ENCODE assay signal across 8 cellular contexts in the genomic region with DNA sequence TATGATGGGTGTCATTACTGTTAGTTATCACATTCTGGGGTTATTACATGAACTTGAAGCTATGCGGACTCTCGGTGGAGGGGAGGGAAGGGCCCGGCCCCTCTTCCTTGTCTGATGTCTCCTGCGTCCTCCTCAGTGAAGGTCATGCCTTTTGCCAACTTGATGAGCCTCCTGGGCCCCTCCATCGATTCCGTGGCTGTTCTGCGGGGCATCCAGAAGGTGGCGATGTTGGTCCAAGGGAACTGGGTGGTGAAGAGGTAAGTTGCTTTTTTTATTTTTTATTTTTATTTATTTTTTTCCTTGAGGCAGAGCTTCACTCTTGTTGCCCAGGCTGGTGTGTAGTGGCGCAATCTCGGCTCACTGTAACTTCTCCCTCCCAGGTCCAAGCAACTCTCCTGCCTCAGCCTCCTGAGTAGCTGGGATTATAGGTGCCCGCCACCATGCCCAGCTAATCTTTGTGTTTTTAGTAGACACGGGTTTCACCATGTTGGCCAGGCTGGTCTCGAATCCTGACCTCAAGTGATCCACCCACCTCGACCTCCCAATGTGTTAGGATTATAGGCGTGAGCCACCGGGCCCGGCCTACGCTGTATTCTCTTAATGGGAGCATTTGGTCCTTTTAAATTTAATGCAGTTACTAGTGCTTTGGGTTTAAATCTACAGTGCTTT. TPM values are rescaled to one million over a fixed set of nuclear protein-coding genes. Genes with fewer than 3 reads are reported as not detected.
DNase-seq lines count a peak whose midpoint lies in the region; ATAC-seq, FAIRE-seq and TF ChIP-seq lines count a peak whose summit lies in the region.

No MANE protein-coding gene starts in this region.

- CTCF ChIA-PET in A549 (lab: Yijun Ruan, JAX) (interaction anchor here (0.6 to 9.8 kb wide), 26 partner anchors 9 to 1470 kb away, joined by 3 to 160 read pairs (median 4); partner anchors contain the start of genes DNAH3, LDAF1 and POLR3E), HepG2 (lab: Yijun Ruan, JAX; ENCODE audit: low intra/inter-chr PET ratio, low total read pairs) (no interaction called here)

- H3K27me3 ChIP-seq in SU-DHL-6 (ENCODE audit: low read length) (no peaks in the 10 kb centered on the region), adrenal gland (no peaks in the 10 kb centered on the region), HepG2 (ENCODE audit: control insufficient read depth in 1 of 2, insufficient read depth in 2 of 2, low read length in 2 of 2) (no peaks in the 10 kb centered on the region), testis (no peaks in the 10 kb centered on the region)

- TF ChIP-seq EP300 in A549 (IDR thresholded peaks at IDR 0.05) (no peak), HepG2 (IDR thresholded peaks at IDR 0.05; ENCODE audit: low read depth in 2 of 2, low read length in 2 of 2) (no peak), HepG2 (CRISPR knock-in tag; IDR thresholded peaks at IDR 0.05; ENCODE audit: borderline replicate concordance) (no peak)

- H3K4me3 ChIP-seq in A549 (no peak overlapping the region), SU-DHL-6 (ENCODE audit: insufficient read depth, low read length, poor library complexity, severe bottlenecking) (no peak overlapping the region), adrenal gland (no peak overlapping the region), HepG2 (replicated peaks in 1 of 3; ENCODE audit: insufficient read depth in 1 of 3, low read depth in 2 of 3, low read length in 3 of 3) (no peak overlapping the region), testis (no peak overlapping the region)

- POLR2A ChIA-PET in A549 (lab: Yijun Ruan, JAX): no interaction called here
- POLR2A ChIA-PET in HepG2 (lab: Yijun Ruan, JAX): no interaction called here

- 55% methylated on average over 18 of the region's 18 CpGs for WGBS in A549 (ENCODE audit: missing lambda C conversion rate)
- WGBS in adrenal gland, 4 donors: 72 to 81% (median 74%) methylated on average over 18 of the region's 18 CpGs
- 90% methylated on average over 18 of the region's 18 CpGs for WGBS in HepG2 (ENCODE audit: low lambda C conversion rate)
- 83 to 92% methylated on average over 17 to 18 of the region's 18 CpGs for WGBS in testis, 2 donors

- H3K79me2 ChIP-seq in SU-DHL-6 (ENCODE audit: insufficient read depth, low read length) (no peaks in the 10 kb centered on the region; the same call in 1 of the 2 replicates), HepG2 (ENCODE audit: insufficient read depth, low read length) (peaks cover 14% of the 10 kb centered on the region)

- H3K9ac ChIP-seq in SU-DHL-6 (ENCODE audit: low read length) (no peak overlapping the region), HepG2 (ENCODE audit: insufficient read depth, low read depth, low read length) (no peak overlapping the region)

- H3K36me3 ChIP-seq in SU-DHL-6 (ENCODE audit: low read length): peaks cover 6% of the 10 kb centered on the region; the same call in 1 of the 2 replicates
- H3K36me3 ChIP-seq in adrenal gland (replicated peaks in 1 of 2): peaks cover 0 to 64% of the 10 kb centered on the region in 2 donors
- H3K36me3 ChIP-seq in HepG2 (replicated peaks in 1 of 2; ENCODE audit: control insufficient read depth in 1 of 2, insufficient read depth in 2 of 2, low read length in 2 of 2): peaks cover 62 to 96% of the 10 kb centered on the region in 2 experiments
- no peaks in the 10 kb centered on the region for H3K36me3 ChIP-seq in testis (ENCODE audit: low read depth, missing control alignments)

- TF ChIP-seq POLR2A in A549 (IDR thresholded peaks at IDR 0.05; ENCODE audit: low read length): no peak
- TF ChIP-seq POLR2A in adrenal gland (IDR thresholded peaks at IDR 0.05): no peak
- no peak for TF ChIP-seq POLR2A in HepG2 (IDR thresholded peaks at IDR 0.05; ENCODE audit: insufficient read depth in 1 of 2, low read depth in 2 of 2, low read length in 2 of 2)
- TF ChIP-seq POLR2A in testis (IDR thresholded peaks at IDR 0.05): no peak

- TF ChIP-seq RAD21 in A549 (conservative IDR thresholded peaks at IDR 0.05 in 1 of 2, IDR thresholded peaks at IDR 0.05 in 1 of 2) (peak; percentile 63 to 67), HepG2 (CRISPR knock-in tag; IDR thresholded peaks at IDR 0.05) (peak; percentile 26; the same call in 1 of the 2 replicates)

- in situ Hi-C loops in HepG2 (cut with HindIII; ENCODE audit: extremely low pct_ligation_motif_present, low pct_unique_long_range_greater_than_20kb): no loop called here

- TF ChIP-seq CTCF in A549 (IDR thresholded peaks at IDR 0.05): peak; percentile 71
- TF ChIP-seq CTCF in SU-DHL-6 (IDR thresholded peaks at IDR 0.05; ENCODE audit: insufficient read depth, low read length, poor library complexity, severe bottlenecking): peak; percentile 33
- TF ChIP-seq CTCF in adrenal gland (IDR thresholded peaks at IDR 0.05): peak; percentile 42 to 56 (median 50)
- TF ChIP-seq CTCF in HepG2 (CRISPR knock-in tag; IDR thresholded peaks at IDR 0.05): peak; percentile 73
- TF ChIP-seq CTCF in testis (IDR thresholded peaks at IDR 0.05): peak in 2 of 3 experiments; percentile 21 to 50

- intact Hi-C loops in adrenal gland (cut with DNase I): no loop called here
- intact Hi-C loops in HepG2 (cut with micrococcal nuclease; ENCODE audit: unreplicated experiment): no loop called here
- intact Hi-C loops in testis (cut with DNase I; ENCODE audit: low total_unique reads): no loop called here

- no peak overlapping the region for H3K27ac ChIP-seq in A549
- H3K27ac ChIP-seq in SU-DHL-6 (ENCODE audit: low read depth, low read length): no peak overlapping the region
- H3K27ac ChIP-seq in adrenal gland: no peak overlapping the region
- no peak overlapping the region for H3K27ac ChIP-seq in HepG2 (ENCODE audit: extremely low read length, insufficient read depth, low read length)
- no peak overlapping the region for H3K27ac ChIP-seq in testis

- no peaks in the 10 kb centered on the region for H3K4me1 ChIP-seq in A549
- peaks cover 9 to 11% of the 10 kb centered on the region in 2 donors for H3K4me1 ChIP-seq in adrenal gland (replicated peaks in 1 of 2)
- H3K4me1 ChIP-seq in HepG2 (ENCODE audit: insufficient read depth, low read length): 0 out of 2 replicates have a peak, but pooled peaks cover 7% of the 10 kb centered on the region
- H3K4me1 ChIP-seq in testis: no peaks in the 10 kb centered on the region

- H4K20me1 ChIP-seq in SU-DHL-6 (ENCODE audit: low read depth, low read length): no peaks in the 10 kb centered on the region
- peaks cover 23% of the 10 kb centered on the region; the same call in 1 of the 2 replicates for H4K20me1 ChIP-seq in HepG2 (ENCODE audit: insufficient read depth, low read length)

- peaks cover 3% of the 10 kb centered on the region; the same call in 1 of the 2 replicates for H3F3A ChIP-seq in SU-DHL-6 (ENCODE audit: insufficient read depth)

- no peak overlapping the region for H2AFZ ChIP-seq in SU-DHL-6 (ENCODE audit: low read depth, low read length, severe bottlenecking)
- no peak overlapping the region for H2AFZ ChIP-seq in HepG2 (ENCODE audit: low read length)

- FAIRE-seq in A549 (lab: Jason Lieb, UNC): no peak
- no peak for FAIRE-seq in GM19239 (lab: Jason Lieb, UNC)
- peak; percentile 43 for FAIRE-seq in HepG2 (lab: Jason Lieb, UNC)

- no peak overlapping the region for H3K4me2 ChIP-seq in A549
- H3K4me2 ChIP-seq in SU-DHL-6 (ENCODE audit: low read depth, low read length, poor library complexity, severe bottlenecking): no peak overlapping the region
- H3K4me2 ChIP-seq in HepG2 (ENCODE audit: low read depth, low read length): no peak overlapping the region

- DNase-seq in A549 (ENCODE audit: low read depth in 1 of 2, low spot score in 1 of 2) (peak; percentile 55 to 62), GM19239 (ENCODE audit: insufficient read length, low spot score) (peak; percentile 29), adrenal gland (peak in 4 of 7 donors; percentile 47 to 65 (median 54)), HepG2 (ENCODE audit: low spot score) (peak; percentile 45), testis (peak; percentile 40)

- no peaks in the 10 kb centered on the region for H3K9me2 ChIP-seq in SU-DHL-6 (replicated peaks; ENCODE audit: insufficient read depth, low read length)

- no peaks in the 10 kb centered on the region for H3K9me3 ChIP-seq in A549
- H3K9me3 ChIP-seq in SU-DHL-6 (ENCODE audit: insufficient read depth, low read length): no peaks in the 10 kb centered on the region
- H3K9me3 ChIP-seq in adrenal gland (replicated peaks in 1 of 3): no peaks in the 10 kb centered on the region
- H3K9me3 ChIP-seq in HepG2 (ENCODE audit: low read length): no peaks in the 10 kb centered on the region
- no peaks in the 10 kb centered on the region for H3K9me3 ChIP-seq in testis

- no TSS peak for BruUV-seq in HepG2 (replicated peaks; lab: Mats Ljungman, UMichigan)

- ATAC-seq in A549: peak; percentile 20 to 66; a peak in 5 of 6 replicates
- no peak for ATAC-seq in HepG2
- no peak for ATAC-seq in GM19023 (IDR thresholded peaks at IDR 0.05; ENCODE audit: unreplicated experiment)
- no peak for ATAC-seq in HG03520 (IDR thresholded peaks at IDR 0.05; ENCODE audit: unreplicated experiment)

RNA-seq across cellular contexts. Expression of gene POLR3E, which starts 21.6 kb away (rescaled TPM):
- polyA plus RNA-seq in A549 (2011; rRNA removed) (77.9 and 93.0 TPM in 2 replicates), A549 (2017; fragmentation: RNase III; extraction: RNeasy Plus Mini Kit Qiagen cat#74134 plus additional on column Dnase treatment) (50.0 to 54.6 TPM (median 50.3 TPM) in 3 replicates), adrenal gland (10 to 100 TPM; 46.5 to 91.0 (median 47.7) TPM), HepG2 (2011; rRNA removed) (262 and 280 TPM in 2 replicates), testis (ENCODE audit: insufficient read depth, low read depth, low replicate concordance) (59.4 TPM)
- polyA plus RNA-seq in A549 (2012; cell fraction: cytosol; rRNA removed): 79.6 and 114 TPM in 2 replicates
- 106 and 108 TPM in 2 replicates for polyA plus RNA-seq in A549 (2012; cell fraction: nucleus; rRNA removed)
- polyA minus RNA-seq in A549 (2011; rRNA and poly(A)+ RNA removed): 345 and 346 TPM in 2 replicates
- total RNA-seq in adrenal gland (10 to 100 TPM; 43.8 to 99.4 (median 55.5) TPM), HepG2 (2016; rRNA removed; fragmentation: Illumina TruSeq; extraction: Trizol) (94.8 and 135 TPM in 2 replicates), testis (10 to 100 TPM; 61.7 to 76.2 TPM)
- total RNA-seq in HepG2 (2016; cell fraction: cytosol; rRNA removed; fragmentation: Illumina TruSeq; extraction: Trizol; ENCODE audit: low read depth): 40.5 and 40.7 TPM in 2 replicates
- 93.2 and 125 TPM in 2 replicates for total RNA-seq in HepG2 (2016; cell fraction: insoluble cytoplasmic fraction; rRNA removed; fragmentation: Illumina TruSeq; extraction: Trizol)
- total RNA-seq in HepG2 (2016; cell fraction: membrane; rRNA removed; fragmentation: Illumina TruSeq; extraction: Trizol): 103 and 106 TPM in 2 replicates
- total RNA-seq in HepG2 (2016; cell fraction: nucleus; rRNA removed; fragmentation: Illumina TruSeq; extraction: Trizol): 115 and 134 TPM in 2 replicates
- 132 and 169 TPM in 2 replicates for polyA plus RNA-seq in HepG2 (2011; cell fraction: cytosol; rRNA removed)
- polyA plus RNA-seq in HepG2 (2011; cell fraction: nucleus; rRNA removed): 753 and 830 TPM in 2 replicates
- 105 and 114 TPM in 2 replicates for polyA plus RNA-seq in HepG2 (2012)
- polyA plus RNA-seq in HepG2 (2016; cell fraction: cytosol; fragmentation: Illumina TruSeq; extraction: Trizol; ENCODE audit: low read depth): 31.3 and 37.9 TPM in 2 replicates
- polyA plus RNA-seq in HepG2 (2016; cell fraction: insoluble cytoplasmic fraction; fragmentation: Illumina TruSeq; extraction: Trizol; ENCODE audit: low read depth): 94.5 and 105 TPM in 2 replicates
- 62.4 and 65.8 TPM in 2 replicates for polyA plus RNA-seq in HepG2 (2016; cell fraction: membrane; fragmentation: Illumina TruSeq; extraction: Trizol; ENCODE audit: low read depth)
- 279 and 292 TPM in 2 replicates for polyA plus RNA-seq in HepG2 (2016; cell fraction: nucleus; fragmentation: Illumina TruSeq; extraction: Trizol; ENCODE audit: insufficient read depth, low read depth)
- 472 and 743 TPM in 2 replicates for polyA minus RNA-seq in HepG2 (2011; rRNA and poly(A)+ RNA removed; ENCODE audit: low replicate concordance)
- polyA minus RNA-seq in HepG2 (2011; cell fraction: cytosol; rRNA and poly(A)+ RNA removed): 96.6 and 110 TPM in 2 replicates
- polyA minus RNA-seq in HepG2 (2011; cell fraction: nucleus; rRNA and poly(A)+ RNA removed): 279 and 332 TPM in 2 replicates

RNA-seq across cellular contexts. Expression of gene CDR2, which starts 55.6 kb away (rescaled TPM):
- 38.4 and 44.3 TPM in 2 replicates for polyA plus RNA-seq in A549 (2011; rRNA removed)
- polyA plus RNA-seq in A549 (2012; cell fraction: cytosol; rRNA removed): 22.3 and 24.0 TPM in 2 replicates
- polyA plus RNA-seq in A549 (2012; cell fraction: nucleus; rRNA removed): 14.1 and 15.6 TPM in 2 replicates
- 27.9 to 30.6 TPM (median 29.3 TPM) in 3 replicates for polyA plus RNA-seq in A549 (2017; fragmentation: RNase III; extraction: RNeasy Plus Mini Kit Qiagen cat#74134 plus additional on column Dnase treatment)
- polyA minus RNA-seq in A549 (2011; rRNA and poly(A)+ RNA removed): 22.7 and 25.3 TPM in 2 replicates
- 10 to 100 TPM; 12.6 to 31.2 (median 17.7) TPM for total RNA-seq in adrenal gland
- 10 to 100 TPM; 11.9 to 22.6 (median 21.0) TPM for polyA plus RNA-seq in adrenal gland
- total RNA-seq in HepG2 (2016; rRNA removed; fragmentation: Illumina TruSeq; extraction: Trizol): 59.0 and 76.7 TPM in 2 replicates
- total RNA-seq in HepG2 (2016; cell fraction: cytosol; rRNA removed; fragmentation: Illumina TruSeq; extraction: Trizol; ENCODE audit: low read depth): 20.7 and 23.8 TPM in 2 replicates
- total RNA-seq in HepG2 (2016; cell fraction: insoluble cytoplasmic fraction; rRNA removed; fragmentation: Illumina TruSeq; extraction: Trizol): 60.0 and 73.9 TPM in 2 replicates
- 44.0 and 46.8 TPM in 2 replicates for total RNA-seq in HepG2 (2016; cell fraction: membrane; rRNA removed; fragmentation: Illumina TruSeq; extraction: Trizol)
- total RNA-seq in HepG2 (2016; cell fraction: nucleus; rRNA removed; fragmentation: Illumina TruSeq; extraction: Trizol): 34.8 and 41.9 TPM in 2 replicates
- 67.5 and 78.9 TPM in 2 replicates for polyA plus RNA-seq in HepG2 (2011; rRNA removed)
- 60.0 and 71.4 TPM in 2 replicates for polyA plus RNA-seq in HepG2 (2011; cell fraction: cytosol; rRNA removed)
- 32.2 and 35.4 TPM in 2 replicates for polyA plus RNA-seq in HepG2 (2011; cell fraction: nucleus; rRNA removed)
- 42.9 and 53.6 TPM in 2 replicates for polyA plus RNA-seq in HepG2 (2012)
- polyA plus RNA-seq in HepG2 (2016; cell fraction: cytosol; fragmentation: Illumina TruSeq; extraction: Trizol; ENCODE audit: low read depth): 9.2 and 11.4 TPM in 2 replicates
- polyA plus RNA-seq in HepG2 (2016; cell fraction: insoluble cytoplasmic fraction; fragmentation: Illumina TruSeq; extraction: Trizol; ENCODE audit: low read depth): 89.8 and 91.4 TPM in 2 replicates
- polyA plus RNA-seq in HepG2 (2016; cell fraction: membrane; fragmentation: Illumina TruSeq; extraction: Trizol; ENCODE audit: low read depth): 27.9 and 34.0 TPM in 2 replicates
- polyA plus RNA-seq in HepG2 (2016; cell fraction: nucleus; fragmentation: Illumina TruSeq; extraction: Trizol; ENCODE audit: insufficient read depth, low read depth): 73.8 and 74.1 TPM in 2 replicates
- 12.4 and 45.2 TPM in 2 replicates for polyA minus RNA-seq in HepG2 (2011; rRNA and poly(A)+ RNA removed; ENCODE audit: low replicate concordance)
- 55.0 and 56.7 TPM in 2 replicates for polyA minus RNA-seq in HepG2 (2011; cell fraction: cytosol; rRNA and poly(A)+ RNA removed)
- 52.0 and 54.7 TPM in 2 replicates for polyA minus RNA-seq in HepG2 (2011; cell fraction: nucleus; rRNA and poly(A)+ RNA removed)
- total RNA-seq in testis: 10 to 100 TPM; 56.8 to 63.7 TPM
- polyA plus RNA-seq in testis (ENCODE audit: insufficient read depth, low read depth, low replicate concordance): 133 TPM

Comparison
In these comparisons a context has a peak if more than half of its experiments do, and no peak if none do; other contexts are left out.
1. ATAC-seq: peak in A549 (2 of 2); none in HepG2 (single experiment), GM19023 (single experiment) and HG03520 (single experiment).
2. Of the 38 proteins assayed by ChIP-seq in both HepG2 and A549: peak only in HepG2: none; only in A549: SMC3; in both: CTCF and RAD21; in neither: 35.
3. Peak in every context shown above with its lines, with median percentiles within 50 percentile points of each other: DNase-seq and CTCF ChIP-seq.